Comparison of ENCODE assay signal across 1 cellular context in genomic region chr11:47431356-47432083, GRCh38.
TF ChIP-seq lines count a peak whose summit lies in the region.

No MANE protein-coding gene starts in this region.

TF ChIP-seq in HepG2, 621 proteins besides CTCF, POLR2A, EP300 and RAD21 (continued from another document and continues in another):
- TF ChIP-seq HNRNPUL1 (IDR thresholded peaks at IDR 0.05; ENCODE audit: low read depth, low read length) = no peak
- peak; percentile 40 for TF ChIP-seq ZNF687 (CRISPR knock-in tag; IDR thresholded peaks at IDR 0.05)
- no peak for TF ChIP-seq ZNF280D (CRISPR knock-in tag; IDR thresholded peaks at IDR 0.05)
- TF ChIP-seq NFE2L1 (CRISPR knock-in tag; IDR thresholded peaks at IDR 0.05; ENCODE audit: borderline replicate concordance) = no peak
- no peak for TF ChIP-seq KMT2A (CRISPR knock-in tag; IDR thresholded peaks at IDR 0.05)
- TF ChIP-seq ZMYM3 (CRISPR knock-in tag; IDR thresholded peaks at IDR 0.05) = no peak
- no peak for TF ChIP-seq CENPT (CRISPR knock-in tag; IDR thresholded peaks at IDR 0.05; ENCODE audit: low read depth)
- no peak for TF ChIP-seq ZNF660 (CRISPR knock-in tag; IDR thresholded peaks at IDR 0.05; ENCODE audit: borderline replicate concordance, low read depth)
- no peak for TF ChIP-seq ZSCAN12 (CRISPR knock-in tag; IDR thresholded peaks at IDR 0.05)
- no peak for TF ChIP-seq REPIN1 (CRISPR knock-in tag; IDR thresholded peaks at IDR 0.05; ENCODE audit: borderline replicate concordance, low read depth)
- TF ChIP-seq ZNF513 (CRISPR knock-in tag; conservative IDR thresholded peaks at IDR 0.05) = no peak
- no peak for TF ChIP-seq MED13 (CRISPR knock-in tag; IDR thresholded peaks at IDR 0.05)
- TF ChIP-seq ZNF83 (CRISPR knock-in tag; IDR thresholded peaks at IDR 0.05; ENCODE audit: borderline replicate concordance) = no peak
- TF ChIP-seq ZNF432 (CRISPR knock-in tag; IDR thresholded peaks at IDR 0.05; ENCODE audit: borderline replicate concordance) = no peak
- TF ChIP-seq NR2F2 (IDR thresholded peaks at IDR 0.05; ENCODE audit: borderline replicate concordance, low read depth) = peak; percentile 17; the same call in 1 of the 2 replicates
- TF ChIP-seq MXD4 (CRISPR knock-in tag; IDR thresholded peaks at IDR 0.05) = no peak
- TF ChIP-seq ESRRA (CRISPR knock-in tag; IDR thresholded peaks at IDR 0.05; ENCODE audit: low read depth) = peak; percentile 12; the same call in 1 of the 2 replicates
- no peak for TF ChIP-seq NFE2L2 (IDR thresholded peaks at IDR 0.05; ENCODE audit: low read length)
- no peak for TF ChIP-seq ZNF574 (CRISPR knock-in tag; IDR thresholded peaks at IDR 0.05)
- TF ChIP-seq ZNF556 (CRISPR knock-in tag; IDR thresholded peaks at IDR 0.05; ENCODE audit: borderline replicate concordance) = no peak
- TF ChIP-seq NFYC (CRISPR knock-in tag; IDR thresholded peaks at IDR 0.05) = no peak
- TF ChIP-seq THAP7 (CRISPR knock-in tag; IDR thresholded peaks at IDR 0.05) = no peak
- no peak for TF ChIP-seq ZBTB39 (CRISPR knock-in tag; IDR thresholded peaks at IDR 0.05)
- TF ChIP-seq POGK (CRISPR knock-in tag; conservative IDR thresholded peaks at IDR 0.05) = no peak
- no peak for TF ChIP-seq MEF2D (CRISPR knock-in tag; IDR thresholded peaks at IDR 0.05)
- TF ChIP-seq MLLT10 (CRISPR knock-in tag; IDR thresholded peaks at IDR 0.05) = no peak
- TF ChIP-seq MTA3 (CRISPR knock-in tag; IDR thresholded peaks at IDR 0.05) = no peak
- no peak for TF ChIP-seq NFIB (CRISPR knock-in tag; IDR thresholded peaks at IDR 0.05; ENCODE audit: borderline replicate concordance)
- 0 out of 2 replicates have a peak, but pooled peaks have one; percentile 8 for TF ChIP-seq NCOA2 (CRISPR knock-in tag; IDR thresholded peaks at IDR 0.05)
- TF ChIP-seq TGIF2 (CRISPR knock-in tag; IDR thresholded peaks at IDR 0.05) = no peak
- no peak for TF ChIP-seq MLXIP (CRISPR knock-in tag; IDR thresholded peaks at IDR 0.05; ENCODE audit: borderline replicate concordance)
- no peak for TF ChIP-seq BRD4 (CRISPR knock-in tag; IDR thresholded peaks at IDR 0.05)
- no peak for TF ChIP-seq MYPOP (CRISPR knock-in tag; IDR thresholded peaks at IDR 0.05)
- TF ChIP-seq KLF13 (CRISPR knock-in tag; IDR thresholded peaks at IDR 0.05) = no peak
- TF ChIP-seq ZNF24 (IDR thresholded peaks at IDR 0.05) = no peak
- no peak; the same call in none of the 2 replicates for TF ChIP-seq NR2F6 (IDR thresholded peaks at IDR 0.05)
- peak; percentile 75 for TF ChIP-seq NR2F6 (CRISPR knock-in tag; IDR thresholded peaks at IDR 0.05)
- no peak for TF ChIP-seq STAT5B (CRISPR knock-in tag; IDR thresholded peaks at IDR 0.05)
- no peak for TF ChIP-seq ZNF570 (CRISPR knock-in tag; IDR thresholded peaks at IDR 0.05; ENCODE audit: borderline replicate concordance)
- no peak for TF ChIP-seq ZNF34 (CRISPR knock-in tag; IDR thresholded peaks at IDR 0.05; ENCODE audit: borderline replicate concordance)
- TF ChIP-seq ATRX (CRISPR knock-in tag; IDR thresholded peaks at IDR 0.05; ENCODE audit: borderline replicate concordance) = no peak
- TF ChIP-seq CERS6 (CRISPR knock-in tag; IDR thresholded peaks at IDR 0.05) = no peak
